In the genomic region with DNA sequence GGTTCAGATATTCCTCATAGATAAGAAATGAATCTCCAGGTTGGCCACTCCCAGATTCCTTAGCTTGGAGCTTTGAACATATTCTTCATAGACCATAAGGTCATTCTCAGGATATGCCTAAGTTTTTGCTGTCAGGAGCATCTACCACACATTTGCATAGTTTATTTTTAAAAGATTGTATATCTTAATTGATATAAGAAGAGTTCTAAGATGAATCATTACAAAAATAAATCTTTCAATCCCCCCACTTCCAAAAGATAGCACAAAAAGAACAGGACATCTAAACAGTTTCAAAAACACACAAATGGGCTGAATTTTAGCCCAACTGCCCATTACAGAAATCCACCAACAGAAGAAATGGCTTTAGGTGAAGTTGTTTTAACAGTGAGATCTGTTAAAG, we compare ENCODE assay signal across 25 cellular contexts.
"Had no signal": no experiment of that assay in that cellular context is flagged by ENCODE, and none has a peak within 500 bp of the region (broad histone marks: within the 10 kb centered on the region; RNA-seq: fewer than 3 reads in every experiment).

No MANE protein-coding gene starts in this region.

- H3K36me3 ChIP-seq: esophagus muscularis mucosa, gastrocnemius medialis, lower lobe of right lung, ovary, sigmoid colon, suprapubic skin, transverse colon, vagina had no signal

- FAIRE-seq: endothelial cell of umbilical vein, keratinocyte had no signal

- H3K4me1 ChIP-seq: esophagus muscularis mucosa, lower lobe of right lung, psoas muscle, sigmoid colon, transverse colon, vagina had no signal

- H3K27ac ChIP-seq: coronary artery, esophagus muscularis mucosa, gastrocnemius medialis, lower lobe of right lung, ovary, psoas muscle, sigmoid colon, suprapubic skin, transverse colon, vagina had no signal

- H3K4me3 Mint-ChIP-seq: naive thymus-derived CD8-positive, alpha-beta T cell; nephron progenitor cell; stimulated activated effector memory CD8-positive, alpha-beta T cell treated with anti-CD3 and anti-CD28 coated beads, Interleukin-12 subunit alpha, Interleukin-12 subunit beta, amount 100 ng/mL, for 72 hours; stimulated activated naive CD8-positive, alpha-beta T cell treated with anti-CD3 and anti-CD28 coated beads, Interleukin-15, Interleukin-2, amounts not matched to agents 100 ng/mL and 50 ng/mL, for 24 hours had no signal

- H3K9me3 Mint-ChIP-seq: naive thymus-derived CD8-positive, alpha-beta T cell; nephron progenitor cell; stimulated activated effector memory CD8-positive, alpha-beta T cell treated with anti-CD3 and anti-CD28 coated beads, Interleukin-12 subunit alpha, Interleukin-12 subunit beta, amount 100 ng/mL, for 72 hours; stimulated activated naive CD8-positive, alpha-beta T cell treated with anti-CD3 and anti-CD28 coated beads, Interleukin-15, Interleukin-2, amounts not matched to agents 100 ng/mL and 50 ng/mL, for 24 hours had no signal

- H3K27me3 ChIP-seq: esophagus muscularis mucosa, gastrocnemius medialis, ovary, sigmoid colon, suprapubic skin, transverse colon, vagina had no signal

- H3K9me3 ChIP-seq: esophagus muscularis mucosa, gastrocnemius medialis, lower lobe of right lung, ovary, psoas muscle, sigmoid colon, suprapubic skin, transverse colon, vagina had no signal

- H3K4me1 Mint-ChIP-seq: naive thymus-derived CD8-positive, alpha-beta T cell; nephron progenitor cell; stimulated activated effector memory CD8-positive, alpha-beta T cell treated with anti-CD3 and anti-CD28 coated beads, Interleukin-12 subunit alpha, Interleukin-12 subunit beta, amount 100 ng/mL, for 72 hours had no signal

- H3K4me3 ChIP-seq: coronary artery, esophagus muscularis mucosa, gastrocnemius medialis, lower lobe of right lung, ovary, psoas muscle, sigmoid colon, suprapubic skin, transverse colon, vagina had no signal

- DNase-seq: dermis blood vessel endothelial cell; effector memory CD4-positive, alpha-beta T cell; gastrocnemius medialis; head of caudate nucleus; left ventricle myocardium superior; lower lobe of right lung; naive thymus-derived CD8-positive, alpha-beta T cell; nephron progenitor cell; occipital lobe; ovary; posterior cingulate gyrus; psoas muscle; right cardiac atrium; sigmoid colon; stimulated activated CD4-positive, alpha-beta T cell treated with anti-CD3 and anti-CD28 coated beads, Interleukin-2, amount 100 ng/mL, for 24 hours; stimulated activated CD4-positive, alpha-beta T cell treated with anti-CD3 and anti-CD28 coated beads, Interleukin-4, amount 100 ng/mL, for 24 hours; transverse colon had no signal

- H3K36me3 Mint-ChIP-seq: naive thymus-derived CD8-positive, alpha-beta T cell; stimulated activated effector memory CD8-positive, alpha-beta T cell treated with anti-CD3 and anti-CD28 coated beads, Interleukin-12 subunit alpha, Interleukin-12 subunit beta, amount 100 ng/mL, for 72 hours had no signal

- ATAC-seq: gastrocnemius medialis; left ventricle myocardium superior; lower lobe of right lung; naive thymus-derived CD8-positive, alpha-beta T cell; psoas muscle; right cardiac atrium; stimulated activated effector memory CD8-positive, alpha-beta T cell treated with anti-CD3 and anti-CD28 coated beads, Interleukin-12 subunit alpha, Interleukin-12 subunit beta, amount 100 ng/mL, for 72 hours had no signal

- H3K27ac Mint-ChIP-seq: naive thymus-derived CD8-positive, alpha-beta T cell; nephron progenitor cell; stimulated activated effector memory CD8-positive, alpha-beta T cell treated with anti-CD3 and anti-CD28 coated beads, Interleukin-12 subunit alpha, Interleukin-12 subunit beta, amount 100 ng/mL, for 72 hours; stimulated activated naive CD8-positive, alpha-beta T cell treated with anti-CD3 and anti-CD28 coated beads, Interleukin-15, Interleukin-2, amounts not matched to agents 100 ng/mL and 50 ng/mL, for 24 hours had no signal
